21 cellular contexts compared by ENCODE assay signal in the genomic region with DNA sequence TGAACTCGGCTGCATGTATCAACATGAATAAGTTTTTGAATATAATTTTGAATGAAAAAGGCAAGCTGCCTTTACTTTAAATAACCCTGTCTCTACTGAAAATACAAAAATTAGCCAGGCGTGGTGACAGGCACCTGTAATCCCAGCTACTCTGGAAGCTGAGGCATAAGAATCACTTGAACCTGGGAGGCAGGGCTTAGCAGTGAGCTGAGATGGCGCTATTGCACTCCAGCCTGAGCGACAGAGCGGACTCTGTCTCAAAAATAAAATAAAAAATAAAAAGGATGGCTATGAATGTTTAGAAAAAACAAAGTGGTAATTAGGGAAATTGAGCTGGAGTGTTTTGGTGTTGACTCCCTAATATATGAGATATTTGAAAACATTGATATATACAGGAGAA.
"Had no signal": no experiment of that assay in that cellular context is flagged by ENCODE, and none has a peak within 500 bp of the region (broad histone marks: within the 10 kb centered on the region; RNA-seq: fewer than 3 reads in every experiment).

No MANE protein-coding gene starts in this region.

- H3K27ac Mint-ChIP-seq: activated T-cell treated with anti-CD3 and anti-CD28 coated beads, Interleukin-2, amount 50 U/mL, for 24 hours; nephron had no signal

- H3K36me3 ChIP-seq: pancreas had no signal

- H3K4me3 ChIP-seq: coronary artery, heart left ventricle, pancreas, psoas muscle, right atrium auricular region, spleen, tibial artery had no signal

- H3K27me3 ChIP-seq: heart left ventricle, pancreas, right atrium auricular region, spleen, tibial artery had no signal

- DNase-seq: activated CD4-positive, alpha-beta T cell treated with anti-CD3 and anti-CD28 coated beads, Interleukin-2, amount 50 U/mL, for 1 hour; activated CD4-positive, CD25-positive, alpha-beta regulatory T cell treated with anti-CD3 and anti-CD28 coated beads, Interleukin-2, amount 50 U/mL, for 72 hours; activated CD8-positive, alpha-beta memory T cell treated with anti-CD3 and anti-CD28 coated beads for 24 hours; activated CD8-positive, alpha-beta memory T cell treated with anti-CD3 and anti-CD28 coated beads, Interleukin-2, amount 50 U/mL, for 4 hours; activated effector memory CD4-positive, alpha-beta T cell treated with Interleukin-2 at 50 U/mL for 16 hours; activated naive CD4-positive, alpha-beta T cell treated with anti-CD3 and anti-CD28 coated beads, Interleukin-2, amount 10 ng/mL, durations not matched to agents 7 days and 5 days; activated T-cell treated with anti-CD3 and anti-CD28 coated beads, Interleukin-2, amount 50 U/mL, for 24 hours; amygdala; cerebellar nuclear complex; heart left ventricle; pancreas; psoas muscle; spleen; stimulated activated CD4-positive, alpha-beta T cell treated with anti-CD3 and anti-CD28 coated beads, Interleukin-4, amount 100 ng/mL, for 1 hour; stimulated activated naive CD8-positive, alpha-beta T cell treated with anti-CD3 and anti-CD28 coated beads, Interleukin-15, amount 100 ng/mL, for 72 hours; T-helper 2 cell; tibial artery had no signal

- ATAC-seq: heart left ventricle; pancreas; stimulated activated naive CD8-positive, alpha-beta T cell treated with anti-CD3 and anti-CD28 coated beads, Interleukin-15, amount 100 ng/mL, for 72 hours had no signal

- H3K4me1 Mint-ChIP-seq: nephron; stimulated activated naive CD8-positive, alpha-beta T cell treated with anti-CD3 and anti-CD28 coated beads, Interleukin-15, amount 100 ng/mL, for 72 hours had no signal

- H3K4me3 Mint-ChIP-seq: activated naive CD4-positive, alpha-beta T cell treated with anti-CD3 and anti-CD28 coated beads, Interleukin-2, amount 10 ng/mL, durations not matched to agents 7 days and 5 days; activated T-cell treated with anti-CD3 and anti-CD28 coated beads, Interleukin-2, amount 50 U/mL, for 24 hours; nephron; stimulated activated naive CD8-positive, alpha-beta T cell treated with anti-CD3 and anti-CD28 coated beads, Interleukin-15, amount 100 ng/mL, for 72 hours had no signal

- H3K4me1 ChIP-seq: pancreas, psoas muscle, right atrium auricular region, tibial artery had no signal

- H3K27me3 Mint-ChIP-seq: activated naive CD4-positive, alpha-beta T cell treated with anti-CD3 and anti-CD28 coated beads, Interleukin-2, amount 10 ng/mL, durations not matched to agents 7 days and 5 days; activated T-cell treated with anti-CD3 and anti-CD28 coated beads, Interleukin-2, amount 50 U/mL, for 24 hours; stimulated activated naive CD8-positive, alpha-beta T cell treated with anti-CD3 and anti-CD28 coated beads, Interleukin-15, amount 100 ng/mL, for 72 hours had no signal

- H3K27ac ChIP-seq: coronary artery, heart left ventricle, pancreas, psoas muscle, right atrium auricular region, spleen, tibial artery, VCaP had no signal

- H3K9me3 Mint-ChIP-seq: activated naive CD4-positive, alpha-beta T cell treated with anti-CD3 and anti-CD28 coated beads, Interleukin-2, amount 10 ng/mL, durations not matched to agents 7 days and 5 days; activated T-cell treated with anti-CD3 and anti-CD28 coated beads, Interleukin-2, amount 50 U/mL, for 24 hours; nephron; stimulated activated naive CD8-positive, alpha-beta T cell treated with anti-CD3 and anti-CD28 coated beads, Interleukin-15, amount 100 ng/mL, for 72 hours had no signal

- H3K9me3 ChIP-seq: heart left ventricle, pancreas, psoas muscle, right atrium auricular region, spleen, tibial artery had no signal
